In the genomic region with DNA sequence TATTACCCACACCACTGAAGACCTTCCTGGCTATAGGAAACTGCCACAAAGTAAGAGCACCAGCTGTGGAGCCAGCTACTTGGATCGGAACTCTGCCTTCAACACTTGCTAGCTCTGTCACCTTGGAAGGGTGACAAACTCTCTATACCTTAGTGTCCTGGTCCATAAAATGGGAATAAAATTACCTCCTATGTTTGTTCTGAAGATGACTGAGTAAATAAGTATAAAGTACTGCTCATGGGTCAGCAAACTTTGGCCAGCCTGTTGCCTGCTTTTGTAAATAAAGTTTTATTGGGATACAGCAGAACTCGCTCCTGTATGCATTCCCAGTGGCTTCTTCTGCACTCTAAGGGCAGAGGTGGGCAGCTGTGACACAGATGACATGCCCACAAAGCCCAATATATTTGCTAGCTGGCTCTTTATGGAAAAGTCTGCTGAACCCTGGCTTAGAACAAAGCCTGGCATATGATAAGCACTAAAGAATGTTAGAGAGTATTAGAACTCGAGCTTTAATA, we compare ENCODE assay signal across 5 cellular contexts.
"Had no signal": no experiment of that assay in that cellular context is flagged by ENCODE, and none has a peak within 500 bp of the region (broad histone marks: within the 10 kb centered on the region; RNA-seq: fewer than 3 reads in every experiment).

No MANE protein-coding gene starts in this region.

- DNase-seq: IMR-90, KBM-7 had no signal

- FAIRE-seq: HTR-8/SVneo, K562 had no signal

- H3K4me3 ChIP-seq: K562 had no signal

- ATAC-seq: K562 had no signal

- H3K27ac ChIP-seq: HL-60 had no signal
